ENCODE assay signal across 9 cellular contexts in the genomic region with DNA sequence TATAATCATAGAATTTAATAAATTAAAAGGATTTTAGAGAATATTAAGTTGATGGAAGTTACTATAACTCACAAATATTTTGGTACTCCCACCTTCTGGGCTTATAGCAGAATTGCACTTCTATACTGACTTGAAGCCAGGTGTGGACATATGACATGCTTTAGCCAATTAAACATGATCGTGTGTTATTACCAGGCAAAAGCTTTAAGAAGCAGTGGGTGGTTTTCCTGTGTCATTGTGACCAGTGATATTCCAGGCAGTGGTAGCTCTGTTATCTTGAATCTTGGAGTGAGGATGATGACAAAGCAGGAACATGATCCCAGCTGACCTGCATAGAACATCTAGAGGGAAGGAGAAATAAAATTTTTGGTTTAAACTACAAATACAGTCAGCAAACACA.
DNase-seq lines count a peak whose midpoint lies in the region; ATAC-seq and TF ChIP-seq lines count a peak whose summit lies in the region.
"Had no signal": no experiment of that assay in that cellular context is flagged by ENCODE, and none has a peak within 500 bp of the region (broad histone marks: within the 10 kb centered on the region; RNA-seq: fewer than 3 reads in every experiment).

No MANE protein-coding gene starts in this region.

- no peaks in the 10 kb centered on the region for H3K9me3 ChIP-seq in GM23248 (ENCODE audit: low read depth)
- no peaks in the 10 kb centered on the region for H3K9me3 ChIP-seq in heart left ventricle
- H3K9me3 ChIP-seq in trophoblast cell (ENCODE audit: insufficient read depth, low read depth, low read length): no peaks in the 10 kb centered on the region

- POLR2A ChIA-PET in BJ (lab: Charles Lee): no interaction called here

- no peak overlapping the region for H2BK120ac ChIP-seq in trophoblast cell (ENCODE audit: insufficient read depth, low read length, poor library complexity)

- H2AFZ ChIP-seq in GM23248 (peak overlapping the region; percentile 14; the same call in 1 of the 2 replicates), trophoblast cell (ENCODE audit: insufficient read depth, low read length, poor library complexity) (no peak overlapping the region)

- H3K23ac ChIP-seq in trophoblast cell (ENCODE audit: low read length): no peak overlapping the region

- H3K27me3 Mint-ChIP-seq in activated naive CD8-positive, alpha-beta T cell treated with anti-CD3 and anti-CD28 coated beads, Interleukin-2, amount 50 U/mL, for 24 hours: no peaks in the 10 kb centered on the region

- no peaks in the 10 kb centered on the region for H4K20me1 ChIP-seq in GM23248 (ENCODE audit: insufficient read depth)

- 0 out of 2 replicates have a peak, but pooled peaks cover 4% of the 10 kb centered on the region for H3K4me1 ChIP-seq in GM23248 (ENCODE audit: insufficient read depth)
- peaks cover 0 to 21% (median 3%) of the 10 kb centered on the region in 12 donors for H3K4me1 ChIP-seq in heart left ventricle
- H3K4me1 ChIP-seq in trophoblast cell (ENCODE audit: control insufficient read depth in 1 of 2, insufficient read depth in 2 of 2, low read length in 2 of 2): no peaks in the 10 kb centered on the region

- H2BK5ac ChIP-seq in trophoblast cell (ENCODE audit: low read depth, low read length, poor library complexity): no peak overlapping the region

- H4K12ac ChIP-seq in trophoblast cell (ENCODE audit: low read depth, low read length): no peak overlapping the region

- peak; percentile 20 to 47 (median 35) for ATAC-seq in heart left ventricle
- no peak for ATAC-seq in activated naive CD8-positive, alpha-beta T cell treated with anti-CD3 and anti-CD28 coated beads, Interleukin-2, amount 50 U/mL, for 24 hours

- H3K18ac ChIP-seq in trophoblast cell (ENCODE audit: low read length): no peak overlapping the region

- H2AK5ac ChIP-seq in trophoblast cell (ENCODE audit: low read length): no peak overlapping the region

- CTCF ChIA-PET in BJ (lab: Yijun Ruan, JAX): no interaction called here

- H3K9me2 ChIP-seq in GM23248 (ENCODE audit: insufficient read depth): no peaks in the 10 kb centered on the region

- no peaks in the 10 kb centered on the region for H3K79me1 ChIP-seq in trophoblast cell (ENCODE audit: low read length)

- H4K8ac ChIP-seq in trophoblast cell (ENCODE audit: low read depth, low read length): no peak overlapping the region

- DNase-seq in BJ (ENCODE audit: low read depth): no peak
- peak; percentile 51 for DNase-seq in GM23248
- DNase-seq in RKO (ENCODE audit: low spot score): peak; percentile 21
- no peak for DNase-seq in heart left ventricle
- no peak for DNase-seq in putamen (ENCODE audit: low spot score)
- no peak for DNase-seq in activated naive CD8-positive, alpha-beta T cell treated with anti-CD3 and anti-CD28 coated beads, Interleukin-2, amount 50 U/mL, for 24 hours
- DNase-seq in trophoblast cell: no peak
- no peak for DNase-seq in activated T-cell treated with anti-CD3 and anti-CD28 coated beads, Interleukin-2, amount 50 U/mL, for 1 hour

- H3F3A ChIP-seq in GM23248 (ENCODE audit: insufficient read depth): no peaks in the 10 kb centered on the region

- H3K4me1 Mint-ChIP-seq in activated naive CD8-positive, alpha-beta T cell treated with anti-CD3 and anti-CD28 coated beads, Interleukin-2, amount 50 U/mL, for 24 hours: no peaks in the 10 kb centered on the region
- H3K4me1 Mint-ChIP-seq: activated naive CD4-positive, alpha-beta T cell treated with anti-CD3 and anti-CD28 coated beads, Interleukin-2, amount 50 U/mL, for 24 hours had no signal

- no peak overlapping the region for H3K4me2 ChIP-seq in GM23248 (ENCODE audit: unreplicated experiment)
- H3K4me2 ChIP-seq in trophoblast cell (ENCODE audit: low read length): no peak overlapping the region

- no peak overlapping the region for H3K4me3 ChIP-seq in BJ (ENCODE audit: low read depth, low read length)
- H3K4me3 ChIP-seq in GM23248: no peak overlapping the region
- H3K4me3 ChIP-seq in heart left ventricle: no peak overlapping the region
- H3K4me3 ChIP-seq in trophoblast cell (ENCODE audit: low read depth, low read length): no peak overlapping the region

- no peaks in the 10 kb centered on the region for H3K36me3 Mint-ChIP-seq in activated naive CD8-positive, alpha-beta T cell treated with anti-CD3 and anti-CD28 coated beads, Interleukin-2, amount 50 U/mL, for 24 hours (ENCODE audit: low read depth)
- H3K36me3 Mint-ChIP-seq: activated naive CD4-positive, alpha-beta T cell treated with anti-CD3 and anti-CD28 coated beads, Interleukin-2, amount 50 U/mL, for 24 hours had no signal

- no peak overlapping the region for H2BK12ac ChIP-seq in trophoblast cell (ENCODE audit: low read length)

- H3K27me3 ChIP-seq in BJ (ENCODE audit: control insufficient read depth, insufficient read depth, low read length) (no peaks in the 10 kb centered on the region), GM23248 (replicated peaks; ENCODE audit: insufficient read depth) (no peaks in the 10 kb centered on the region), heart left ventricle (no peaks in the 10 kb centered on the region), trophoblast cell (ENCODE audit: insufficient read depth, low read length) (no peaks in the 10 kb centered on the region)

- no peak overlapping the region for H3K4ac ChIP-seq in trophoblast cell (ENCODE audit: low read depth, low read length)

- H3K27ac Mint-ChIP-seq in activated naive CD8-positive, alpha-beta T cell treated with anti-CD3 and anti-CD28 coated beads, Interleukin-2, amount 50 U/mL, for 24 hours: no peak overlapping the region
- H3K27ac Mint-ChIP-seq: activated naive CD4-positive, alpha-beta T cell treated with anti-CD3 and anti-CD28 coated beads, Interleukin-2, amount 50 U/mL, for 24 hours had no signal

- no peak overlapping the region for H3K27ac ChIP-seq in GM23248
- H3K27ac ChIP-seq in heart left ventricle: no peak overlapping the region
- H3K27ac ChIP-seq in trophoblast cell (ENCODE audit: low read depth, low read length): no peak overlapping the region

- 65 to 78% methylated on average over 1 of the region's 1 CpG for WGBS in GM23248 (ENCODE audit: low coverage in 1 of 2, low lambda C conversion rate in 2 of 2, missing lambda C conversion rate in 2 of 2), 2 experiments
- 8 to 13% (median 11%) methylated on average over 1 of the region's 1 CpG for WGBS in heart left ventricle, 4 donors
- WGBS in trophoblast cell (ENCODE audit: extremely low coverage, insufficient coverage, insufficient read length): no CpG with 5 or more reads among the region's 1 CpG

- intact Hi-C loops in heart left ventricle (cut with DNase I): loop anchor here in 1 of 10 donors (5.0 kb wide), 1 partner anchor 41 kb away; no protein-coding TSS in a partner anchor

- TF ChIP-seq CTCF in BJ (IDR thresholded peaks at IDR 0.05; ENCODE audit: insufficient read depth, low read depth, low read length) (peak; percentile 20; the same call in 1 of the 2 replicates), heart left ventricle (IDR thresholded peaks at IDR 0.05) (peak in 4 of 12 donors; percentile 8 to 23 (median 12))

- H3K9ac ChIP-seq in GM23248 (no peak overlapping the region), trophoblast cell (ENCODE audit: low read length) (no peak overlapping the region)

- no peak overlapping the region for H3K14ac ChIP-seq in trophoblast cell (ENCODE audit: low read length)

- H4K91ac ChIP-seq in trophoblast cell (ENCODE audit: low read depth, low read length): no peak overlapping the region

- in situ Hi-C loops in GM23248 (cut with MboI): no loop called here

- H3K9me3 Mint-ChIP-seq in activated naive CD8-positive, alpha-beta T cell treated with anti-CD3 and anti-CD28 coated beads, Interleukin-2, amount 50 U/mL, for 24 hours: no peaks in the 10 kb centered on the region
- H3K9me3 Mint-ChIP-seq: activated naive CD4-positive, alpha-beta T cell treated with anti-CD3 and anti-CD28 coated beads, Interleukin-2, amount 50 U/mL, for 24 hours had no signal

- no peak overlapping the region for H3K4me3 Mint-ChIP-seq in activated naive CD8-positive, alpha-beta T cell treated with anti-CD3 and anti-CD28 coated beads, Interleukin-2, amount 50 U/mL, for 24 hours
- H3K4me3 Mint-ChIP-seq: activated naive CD4-positive, alpha-beta T cell treated with anti-CD3 and anti-CD28 coated beads, Interleukin-2, amount 50 U/mL, for 24 hours had no signal

- TF ChIP-seq POLR2A in heart left ventricle (IDR thresholded peaks at IDR 0.05): no peak

- no peaks in the 10 kb centered on the region for H3K36me3 ChIP-seq in BJ (ENCODE audit: control insufficient read depth, insufficient read depth, low read length)
- H3K36me3 ChIP-seq in GM23248 (ENCODE audit: low read depth): no peaks in the 10 kb centered on the region
- no peaks in the 10 kb centered on the region for H3K36me3 ChIP-seq in heart left ventricle
- H3K36me3 ChIP-seq in trophoblast cell (ENCODE audit: control insufficient read depth in 1 of 2, insufficient read depth in 2 of 2, low read length in 2 of 2): no peaks in the 10 kb centered on the region

- H3K79me2 ChIP-seq in GM23248 (ENCODE audit: insufficient read depth) (no peaks in the 10 kb centered on the region), trophoblast cell (ENCODE audit: control insufficient read depth, insufficient read depth, low read length, poor library complexity) (no peaks in the 10 kb centered on the region)

Comparison
In these comparisons a context has a peak if more than half of its experiments do, and no peak if none do; other contexts are left out.
1. DNase-seq: peak in GM23248 (single experiment) and RKO (single experiment); none in BJ (single experiment), heart left ventricle (0 of 5), putamen (single experiment), activated naive CD8-positive, alpha-beta T cell treated with anti-CD3 and anti-CD28 coated beads, Interleukin-2, amount 50 U/mL, for 24 hours (single experiment), trophoblast cell (0 of 2) and activated T-cell treated with anti-CD3 and anti-CD28 coated beads, Interleukin-2, amount 50 U/mL, for 1 hour (single experiment).